In genomic region chr2:201975964-201976612, GRCh38 we compare ENCODE assay signal across 21 cellular contexts. TPM values are rescaled to one million over a fixed set of nuclear protein-coding genes. Genes with fewer than 3 reads are reported as not detected.
DNase-seq lines count a peak whose midpoint lies in the region; ATAC-seq, FAIRE-seq and TF ChIP-seq lines count a peak whose summit lies in the region.
"Had no signal": no experiment of that assay in that cellular context is flagged by ENCODE, and none has a peak within 500 bp of the region (broad histone marks: within the 10 kb centered on the region; RNA-seq: fewer than 3 reads in every experiment).

No MANE protein-coding gene starts in this region.

- no peak overlapping the region for H3K4me2 ChIP-seq in astrocyte (ENCODE audit: low read length)
- H3K4me2 ChIP-seq: BLaER1, KMS-11 had no signal

- H2AFZ ChIP-seq in astrocyte (ENCODE audit: low read depth, low read length), result no peak overlapping the region

- H3K27ac Mint-ChIP-seq in astrocyte (ENCODE audit: unreplicated experiment) (peak overlapping the region; percentile 37), mesothelial cell of epicardium (peak overlapping the region; percentile 45)
- no peak overlapping the region for H3K27ac Mint-ChIP-seq in activated T-cell treated with anti-CD3 and anti-CD28 coated beads, Interleukin-2, amount 50 U/mL, for 72 hours
- H3K27ac Mint-ChIP-seq: CD4-positive, CD25-positive, alpha-beta regulatory T cell; IgD-negative memory B cell had no signal

- H3K27me3 ChIP-seq in left ventricle myocardium inferior (ENCODE audit: low read depth) (peaks cover 9% of the 10 kb centered on the region), astrocyte (ENCODE audit: insufficient read depth, low read length) (no peaks in the 10 kb centered on the region)
- H3K27me3 ChIP-seq: BLaER1 had no signal

- H3K9me3 Mint-ChIP-seq in astrocyte (ENCODE audit: unreplicated experiment) (no peaks in the 10 kb centered on the region), mesothelial cell of epicardium (no peaks in the 10 kb centered on the region)
- no peaks in the 10 kb centered on the region for H3K9me3 Mint-ChIP-seq in activated T-cell treated with anti-CD3 and anti-CD28 coated beads, Interleukin-2, amount 50 U/mL, for 72 hours
- H3K9me3 Mint-ChIP-seq: IgD-negative memory B cell had no signal

- TF ChIP-seq CTCF in left ventricle myocardium inferior (IDR thresholded peaks at IDR 0.05; ENCODE audit: borderline replicate concordance) (no peak), astrocyte (IDR thresholded peaks at IDR 0.05; ENCODE audit: insufficient read depth, low read depth, low read length) (no peak), mesothelial cell of epicardium (IDR thresholded peaks at IDR 0.05; ENCODE audit: unreplicated experiment) (no peak), foreskin fibroblast (IDR thresholded peaks at IDR 0.05; ENCODE audit: low read depth, low read length) (no peak)

- no peak overlapping the region for H3K9ac ChIP-seq in astrocyte (ENCODE audit: low read length)
- H3K9ac ChIP-seq: BLaER1, KMS-11 had no signal

- DNase-seq in cardiac septum (ENCODE audit: low spot score) (peak; percentile 33), left ventricle myocardium inferior (no peak), astrocyte (ENCODE audit: low read depth) (no peak), mesothelial cell of epicardium (ENCODE audit: low spot score in 2 of 2, unreplicated experiment in 2 of 2) (no peak), hepatic stellate cell (ENCODE audit: low spot score) (no peak), foreskin fibroblast (no peak)
- no peak for DNase-seq in activated T-cell treated with anti-CD3 and anti-CD28 coated beads, Interleukin-2, amount 50 U/mL, for 72 hours
- DNase-seq: AML-193; CD4-positive, CD25-positive, alpha-beta regulatory T cell; DMS153; DMS79 treated with DMSO at 0.1 percent for 48 hours; EL had no signal

- ATAC-seq in HG02642 (IDR thresholded peaks at IDR 0.05; ENCODE audit: poor library complexity, unreplicated experiment), result no peak
- no peak for ATAC-seq in activated T-cell treated with anti-CD3 and anti-CD28 coated beads, Interleukin-2, amount 50 U/mL, for 72 hours (replicated peaks in 1 of 2)
- ATAC-seq: HCT116 had no signal

- no peaks in the 10 kb centered on the region for H3K79me2 ChIP-seq in astrocyte (ENCODE audit: insufficient read depth, low read length)

- H3K36me3 Mint-ChIP-seq in astrocyte (ENCODE audit: low read depth, unreplicated experiment) (no peaks in the 10 kb centered on the region), mesothelial cell of epicardium (no peaks in the 10 kb centered on the region)
- H3K36me3 Mint-ChIP-seq in activated T-cell treated with anti-CD3 and anti-CD28 coated beads, Interleukin-2, amount 50 U/mL, for 72 hours (ENCODE audit: insufficient read depth in 2 of 2), result no peaks in the 10 kb centered on the region
- H3K36me3 Mint-ChIP-seq: CD4-positive, CD25-positive, alpha-beta regulatory T cell had no signal

- peaks cover 20% of the 10 kb centered on the region for H3K27me3 Mint-ChIP-seq in astrocyte (ENCODE audit: low read depth, unreplicated experiment)
- H3K27me3 Mint-ChIP-seq in mesothelial cell of epicardium (ENCODE audit: low read depth), result no peaks in the 10 kb centered on the region
- H3K27me3 Mint-ChIP-seq in activated T-cell treated with anti-CD3 and anti-CD28 coated beads, Interleukin-2, amount 50 U/mL, for 72 hours (ENCODE audit: low read depth), result no peaks in the 10 kb centered on the region

- H3K4me1 ChIP-seq in left ventricle myocardium inferior, result peaks cover 19% of the 10 kb centered on the region
- peaks cover 5% of the 10 kb centered on the region for H3K4me1 ChIP-seq in astrocyte (ENCODE audit: insufficient read depth, low read length)
- H3K4me1 ChIP-seq: BLaER1 had no signal

- no peak for FAIRE-seq in astrocyte (lab: Jason Lieb, UNC)
- FAIRE-seq: D721Med, G401.6, GM19239 had no signal

- H3K9me3 ChIP-seq in left ventricle myocardium inferior (replicated peaks) (no peaks in the 10 kb centered on the region), astrocyte (ENCODE audit: insufficient read depth, low read depth, low read length) (no peaks in the 10 kb centered on the region)
- H3K9me3 ChIP-seq: BLaER1 had no signal

- H4K20me1 ChIP-seq in astrocyte (ENCODE audit: insufficient read depth, low read length), result no peaks in the 10 kb centered on the region
- H4K20me1 ChIP-seq: BLaER1 had no signal

- peaks cover 8% of the 10 kb centered on the region for H3K4me1 Mint-ChIP-seq in astrocyte (ENCODE audit: low read depth, unreplicated experiment)
- H3K4me1 Mint-ChIP-seq in mesothelial cell of epicardium, result peaks cover 46% of the 10 kb centered on the region
- H3K4me1 Mint-ChIP-seq in activated T-cell treated with anti-CD3 and anti-CD28 coated beads, Interleukin-2, amount 50 U/mL, for 72 hours (ENCODE audit: low read depth), result no peaks in the 10 kb centered on the region
- H3K4me1 Mint-ChIP-seq: CD4-positive, CD25-positive, alpha-beta regulatory T cell had no signal

- intact Hi-C loops in cardiac septum (cut with DNase I) (no loop called here), left ventricle myocardium inferior (cut with micrococcal nuclease) (no loop called here)

- H3K4me3 ChIP-seq in left ventricle myocardium inferior (no peak overlapping the region), astrocyte (ENCODE audit: insufficient read depth, low read depth, low read length) (no peak overlapping the region), foreskin fibroblast (ENCODE audit: low read depth in 1 of 2, low read length in 2 of 2) (no peak overlapping the region)
- H3K4me3 ChIP-seq: BLaER1 had no signal

- H3K27ac ChIP-seq in left ventricle myocardium inferior (replicated peaks) (no peak overlapping the region), astrocyte (ENCODE audit: low read depth, low read length) (no peak overlapping the region)
- H3K27ac ChIP-seq: 22Rv1, BLaER1, KMS-11 had no signal

- H3K36me3 ChIP-seq in left ventricle myocardium inferior, result no peaks in the 10 kb centered on the region
- H3K36me3 ChIP-seq in astrocyte (ENCODE audit: insufficient read depth, low read length), result no peaks in the 10 kb centered on the region
- H3K36me3 ChIP-seq: BLaER1 had no signal

- H3K4me3 Mint-ChIP-seq in astrocyte (ENCODE audit: unreplicated experiment) (no peak overlapping the region), mesothelial cell of epicardium (no peak overlapping the region)
- H3K4me3 Mint-ChIP-seq in activated T-cell treated with anti-CD3 and anti-CD28 coated beads, Interleukin-2, amount 50 U/mL, for 72 hours, result no peak overlapping the region
- H3K4me3 Mint-ChIP-seq: CD4-positive, CD25-positive, alpha-beta regulatory T cell had no signal

RNA-seq across cellular contexts. Expression of gene FZD7, which starts 57.6 kb away (rescaled TPM):
- total RNA-seq in cardiac septum (34.7 TPM), left ventricle myocardium inferior (35.2 TPM), astrocyte (61.5 and 65.9 TPM in 2 replicates), mesothelial cell of epicardium (126 to 132 TPM (median 132 TPM) in 3 replicates)
- total RNA-seq in activated T-cell treated with anti-CD3 and anti-CD28 coated beads, Interleukin-2, amount 50 U/mL, for 72 hours, result 1 to 10 TPM; 1.1 to 1.4 TPM

Comparison
In these comparisons a context has a peak if more than half of its experiments do, and no peak if none do; other contexts are left out.
1. RNA of gene FZD7, which starts 57.6 kb away (total RNA-seq): 126 to 132 TPM in mesothelial cell of epicardium, 61.5 to 65.9 TPM in astrocyte, 35.2 TPM in left ventricle myocardium inferior (single experiment) and 34.7 TPM in cardiac septum (single experiment); 1.1 to 1.4 TPM in activated T-cell treated with anti-CD3 and anti-CD28 coated beads, Interleukin-2, amount 50 U/mL, for 72 hours; every median in the first group is over 10 times any median in the second.